In the genomic region with DNA sequence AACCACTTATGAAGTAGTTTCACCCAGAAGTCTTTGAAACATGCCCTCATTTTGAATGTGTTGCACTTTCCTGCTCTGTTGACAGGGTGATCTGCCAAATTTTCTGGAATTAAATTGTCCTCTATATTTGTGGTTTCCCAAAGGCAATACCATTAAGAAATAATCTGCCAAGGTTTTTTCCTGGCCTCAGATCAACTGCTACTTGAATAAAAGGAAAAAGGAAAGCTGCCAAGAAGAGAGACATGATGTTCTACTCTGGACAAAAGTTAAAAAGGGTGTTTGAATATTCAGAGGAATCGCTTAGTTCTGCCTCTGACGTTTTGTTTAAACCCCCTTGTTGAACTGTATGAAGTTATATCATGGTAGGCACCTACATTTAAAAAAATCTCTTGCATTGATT, we compare ENCODE assay signal across 14 cellular contexts. TPM values are rescaled to one million over a fixed set of nuclear protein-coding genes. Genes with fewer than 3 reads are reported as not detected.
A peak's percentile ranks its signal among the peaks of the same experiment; 100 is the strongest.
DNase-seq lines count a peak whose midpoint lies in the region; ATAC-seq and TF ChIP-seq lines count a peak whose summit lies in the region.
"Had no signal": no experiment of that assay in that cellular context is flagged by ENCODE, and none has a peak within 500 bp of the region (broad histone marks: within the 10 kb centered on the region; RNA-seq: fewer than 3 reads in every experiment).

No MANE protein-coding gene starts in this region.

- no peak overlapping the region for H3K4me3 ChIP-seq in CD4-positive, alpha-beta memory T cell (ENCODE audit: low read length in 2 of 2)
- H3K4me3 ChIP-seq: coronary artery had no signal

- no peak for DNase-seq in CD4-positive, alpha-beta memory T cell
- peak; percentile 64 for DNase-seq in NCI-H446 treated with DMSO at 0.1 percent for 48 hours (lab: John Stamatoyannopoulos, UW)
- DNase-seq in central memory CD8-positive, alpha-beta T cell (ENCODE audit: low spot score in 2 of 2): no peak
- DNase-seq in natural killer cell treated with Interleukin-12 subunit alpha and Interleukin-12 subunit beta and Interleukin-15 and Interleukin-18, amount 100 ng/mL, for 72 hours (ENCODE audit: low spot score): no peak
- DNase-seq in GM13976 (ENCODE audit: low spot score): no peak
- DNase-seq in NCI-H345 (lab: John Stamatoyannopoulos, UW): no peak
- DNase-seq in chondrocyte (ENCODE audit: low spot score): no peak
- DNase-seq: CD4-positive, CD25-positive, alpha-beta regulatory T cell; NCI-H1694; NK-92 treated with Interleukin-12 subunit alpha and Interleukin-12 subunit beta, amount 100 ng/mL, for 24 hours had no signal

- CTCF ChIA-PET in CD4-positive, alpha-beta memory T cell (lab: Charles Lee; ENCODE audit: partially characterized antibody): interaction anchor here (1.9 to 2.1 kb wide), 2 partner anchors 235 to 249 kb away, joined by 4 to 5 read pairs; no protein-coding TSS in a partner anchor

- TF ChIP-seq CTCF in GM13976 (IDR thresholded peaks at IDR 0.05; ENCODE audit: borderline replicate concordance, control extremely low read depth, extremely low read depth, insufficient read depth, missing control alignments) (no peak), chondrocyte (IDR thresholded peaks at IDR 0.05) (no peak)

- H3K9me3 ChIP-seq in CD4-positive, alpha-beta memory T cell (ENCODE audit: control insufficient read depth in 1 of 2, low read length in 2 of 2): no peaks in the 10 kb centered on the region

- peaks cover 34 to 66% (median 39%) of the 10 kb centered on the region in 4 donors for H3K4me1 Mint-ChIP-seq in CD4-positive, alpha-beta memory T cell
- peaks cover 28% of the 10 kb centered on the region for H3K4me1 Mint-ChIP-seq in central memory CD8-positive, alpha-beta T cell
- peaks cover 34 to 40% of the 10 kb centered on the region in 2 donors for H3K4me1 Mint-ChIP-seq in natural killer cell treated with Interleukin-12 subunit alpha and Interleukin-12 subunit beta and Interleukin-15 and Interleukin-18, amount 100 ng/mL, for 72 hours (ENCODE audit: low read depth in 2 of 2)
- H3K4me1 Mint-ChIP-seq in chondrocyte (ENCODE audit: low read depth): peaks cover 16% of the 10 kb centered on the region

- H3K4me1 ChIP-seq in CD4-positive, alpha-beta memory T cell (ENCODE audit: insufficient read depth, low read length): peaks cover 29% of the 10 kb centered on the region

- ATAC-seq in central memory CD8-positive, alpha-beta T cell (replicated peaks; ENCODE audit: extremely low read depth, poor library complexity, severe bottlenecking): no peak
- no peak for ATAC-seq in natural killer cell treated with Interleukin-12 subunit alpha and Interleukin-12 subunit beta and Interleukin-15 and Interleukin-18, amount 100 ng/mL, for 72 hours
- no peak for ATAC-seq in HG03045 (IDR thresholded peaks at IDR 0.05; ENCODE audit: unreplicated experiment)
- ATAC-seq: activated CD4-positive, CD25-positive, alpha-beta regulatory T cell treated with anti-CD3 and anti-CD28 coated beads, Interleukin-2, amount 50 U/mL, for 24 hours had no signal

- no peaks in the 10 kb centered on the region for H3K27me3 Mint-ChIP-seq in CD4-positive, alpha-beta memory T cell
- no peaks in the 10 kb centered on the region for H3K27me3 Mint-ChIP-seq in central memory CD8-positive, alpha-beta T cell
- H3K27me3 Mint-ChIP-seq in natural killer cell treated with Interleukin-12 subunit alpha and Interleukin-12 subunit beta and Interleukin-15 and Interleukin-18, amount 100 ng/mL, for 72 hours: no peaks in the 10 kb centered on the region
- no peaks in the 10 kb centered on the region for H3K27me3 Mint-ChIP-seq in chondrocyte (ENCODE audit: low read depth)
- H3K27me3 Mint-ChIP-seq: CD4-positive, CD25-positive, alpha-beta regulatory T cell had no signal

- no peak overlapping the region for H3K4me3 Mint-ChIP-seq in CD4-positive, alpha-beta memory T cell
- H3K4me3 Mint-ChIP-seq in central memory CD8-positive, alpha-beta T cell: no peak overlapping the region
- no peak overlapping the region for H3K4me3 Mint-ChIP-seq in natural killer cell treated with Interleukin-12 subunit alpha and Interleukin-12 subunit beta and Interleukin-15 and Interleukin-18, amount 100 ng/mL, for 72 hours
- no peak overlapping the region for H3K4me3 Mint-ChIP-seq in chondrocyte (ENCODE audit: unreplicated experiment)

- H3K27me3 ChIP-seq in CD4-positive, alpha-beta memory T cell (ENCODE audit: insufficient read depth, low read length): no peaks in the 10 kb centered on the region

- H3K9me3 Mint-ChIP-seq in CD4-positive, alpha-beta memory T cell: peaks cover 0 to 1% (median 0%) of the 10 kb centered on the region in 8 donors
- H3K9me3 Mint-ChIP-seq in central memory CD8-positive, alpha-beta T cell: no peaks in the 10 kb centered on the region
- H3K9me3 Mint-ChIP-seq in natural killer cell treated with Interleukin-12 subunit alpha and Interleukin-12 subunit beta and Interleukin-15 and Interleukin-18, amount 100 ng/mL, for 72 hours: no peaks in the 10 kb centered on the region
- H3K9me3 Mint-ChIP-seq in chondrocyte (ENCODE audit: low read depth): no peaks in the 10 kb centered on the region

- peaks cover 82 to 91% of the 10 kb centered on the region in 2 donors for H3K36me3 Mint-ChIP-seq in CD4-positive, alpha-beta memory T cell
- peaks cover 92% of the 10 kb centered on the region for H3K36me3 Mint-ChIP-seq in central memory CD8-positive, alpha-beta T cell (ENCODE audit: insufficient read depth)
- H3K36me3 Mint-ChIP-seq in natural killer cell treated with Interleukin-12 subunit alpha and Interleukin-12 subunit beta and Interleukin-15 and Interleukin-18, amount 100 ng/mL, for 72 hours: peaks cover 27% of the 10 kb centered on the region
- H3K36me3 Mint-ChIP-seq in chondrocyte (ENCODE audit: low read depth): no peaks in the 10 kb centered on the region

- in situ Hi-C loops in GM13976 (cut with MboI; ENCODE audit: low sequenced_read_pairs, unreplicated experiment): no loop called here

- intact Hi-C loops in CD4-positive, alpha-beta memory T cell (cut with micrococcal nuclease): loop anchor here (5.0 kb wide), 1 partner anchor 236 kb away; no protein-coding TSS in a partner anchor

- H3K36me3 ChIP-seq in CD4-positive, alpha-beta memory T cell (ENCODE audit: insufficient read depth, low read length): peaks cover 80% of the 10 kb centered on the region

- H3K27ac ChIP-seq in CD4-positive, alpha-beta memory T cell (ENCODE audit: low read depth, low read length): no peak overlapping the region

- peak overlapping the region; percentile 6 to 90 (median 48) for H3K27ac Mint-ChIP-seq in CD4-positive, alpha-beta memory T cell
- H3K27ac Mint-ChIP-seq in central memory CD8-positive, alpha-beta T cell (ENCODE audit: low read depth): peak overlapping the region; percentile 78
- peak overlapping the region; percentile 51 to 88 for H3K27ac Mint-ChIP-seq in natural killer cell treated with Interleukin-12 subunit alpha and Interleukin-12 subunit beta and Interleukin-15 and Interleukin-18, amount 100 ng/mL, for 72 hours
- H3K27ac Mint-ChIP-seq in chondrocyte (ENCODE audit: unreplicated experiment): no peak overlapping the region

- POLR2A ChIA-PET in CD4-positive, alpha-beta memory T cell (lab: Charles Lee; ENCODE audit: partially characterized antibody): interaction anchor here (1.0 to 2.6 kb wide), 4 partner anchors 7 to 182 kb away, joined by 3 to 11 read pairs (median 4); no protein-coding TSS in a partner anchor

RNA-seq across cellular contexts. Expression of a gene that starts 37.4 kb away (rescaled TPM):
- 1 to 10 TPM; 3.1 to 4.7 TPM for total RNA-seq in CD4-positive, alpha-beta memory T cell
- under 1 TPM in 1 of 2 donors, not detected in 1; 0.55 TPM for polyA plus RNA-seq in CD4-positive, alpha-beta memory T cell
- total RNA-seq in natural killer cell treated with Interleukin-12 subunit alpha and Interleukin-12 subunit beta and Interleukin-15 and Interleukin-18, amount 100 ng/mL, for 72 hours: 1 to 10 TPM in 1 of 2 donors, under 1 TPM in 1; 0.74 to 1.3 TPM
- not detected in 3 replicates for total RNA-seq in chondrocyte
- total RNA-seq: SK-MEL-5 had no signal
